In genomic region chr17:46009681-46010596, GRCh38 we compare ENCODE assay signal across 18 cellular contexts. TPM values are rescaled to one million over a fixed set of nuclear protein-coding genes. Genes with fewer than 3 reads are reported as not detected.
DNase-seq lines count a peak whose midpoint lies in the region; ATAC-seq, FAIRE-seq and TF ChIP-seq lines count a peak whose summit lies in the region.
"Had no signal": no experiment of that assay in that cellular context is flagged by ENCODE, and none has a peak within 500 bp of the region (broad histone marks: within the 10 kb centered on the region; RNA-seq: fewer than 3 reads in every experiment).

No MANE protein-coding gene starts in this region.

- H4K8ac ChIP-seq in trophoblast cell (ENCODE audit: low read depth, low read length) = no peak overlapping the region

- no peak overlapping the region for H2BK5ac ChIP-seq in trophoblast cell (ENCODE audit: low read depth, low read length, poor library complexity)

- H2AK5ac ChIP-seq in trophoblast cell (ENCODE audit: low read length) = no peak overlapping the region

- no peaks in the 10 kb centered on the region for H3K4me1 Mint-ChIP-seq in Calu3 (ENCODE audit: low read depth, unreplicated experiment)
- H3K4me1 Mint-ChIP-seq: activated naive CD4-positive, alpha-beta T cell treated with anti-CD3 and anti-CD28 coated beads, Interleukin-2, amount 50 U/mL, for 24 hours had no signal

- peaks cover 58% of the 10 kb centered on the region for H3K27me3 Mint-ChIP-seq in Calu3 (ENCODE audit: unreplicated experiment)
- H3K27me3 Mint-ChIP-seq: activated naive CD4-positive, alpha-beta T cell treated with anti-CD3 and anti-CD28 coated beads, Interleukin-2, amount 50 U/mL, for 24 hours had no signal

- no peak overlapping the region for H3K27ac ChIP-seq in trophoblast cell (ENCODE audit: low read depth, low read length)
- no peak overlapping the region for H3K27ac ChIP-seq in vagina
- H3K27ac ChIP-seq: body of pancreas, KMS-11 had no signal

- no peak overlapping the region for H3K9ac ChIP-seq in trophoblast cell (ENCODE audit: low read length)
- H3K9ac ChIP-seq: KMS-11 had no signal

- H4K12ac ChIP-seq in trophoblast cell (ENCODE audit: low read depth, low read length) = no peak overlapping the region

- FAIRE-seq in D721Med (lab: Jason Lieb, UNC) = no peak
- FAIRE-seq: GM19239 had no signal

- no peaks in the 10 kb centered on the region for H3K36me3 Mint-ChIP-seq in Calu3 (ENCODE audit: insufficient read depth, unreplicated experiment)
- H3K36me3 Mint-ChIP-seq: activated naive CD4-positive, alpha-beta T cell treated with anti-CD3 and anti-CD28 coated beads, Interleukin-2, amount 50 U/mL, for 24 hours had no signal

- DNase-seq in Calu3 (peak; percentile 19), LoVo (ENCODE audit: low spot score) (peak; percentile 48), astrocyte of the spinal cord (ENCODE audit: low read depth, low spot score) (peak; percentile 30), trophoblast cell (peak; percentile 95 to 96), epidermal melanocyte (ENCODE audit: insufficient read length, low spot score) (no peak), vagina (ENCODE audit: extremely low spot score in 2 of 2) (no peak), D721Med (ENCODE audit: insufficient read length, low spot score) (no peak)
- DNase-seq: activated CD4-positive, alpha-beta T cell treated with anti-CD3 and anti-CD28 coated beads, Interleukin-2, amount 50 U/mL, for 1 hour; body of pancreas; left cardiac atrium; NCI-H1694 had no signal

- no peak overlapping the region for H3K4me2 ChIP-seq in trophoblast cell (ENCODE audit: low read length)
- H3K4me2 ChIP-seq: KMS-11 had no signal

- H2AFZ ChIP-seq in trophoblast cell (ENCODE audit: insufficient read depth, low read length, poor library complexity) = no peak overlapping the region

- H3K9me3 Mint-ChIP-seq in Calu3 (ENCODE audit: low read depth, unreplicated experiment) = peaks cover 5% of the 10 kb centered on the region
- H3K9me3 Mint-ChIP-seq: activated naive CD4-positive, alpha-beta T cell treated with anti-CD3 and anti-CD28 coated beads, Interleukin-2, amount 50 U/mL, for 24 hours had no signal

- H3K4ac ChIP-seq in trophoblast cell (ENCODE audit: low read depth, low read length) = no peak overlapping the region

- H3K4me3 ChIP-seq in astrocyte of the spinal cord (ENCODE audit: low read depth, low read length) = no peak overlapping the region
- no peak overlapping the region for H3K4me3 ChIP-seq in trophoblast cell (ENCODE audit: low read depth, low read length)
- H3K4me3 ChIP-seq in vagina = no peak overlapping the region
- H3K4me3 ChIP-seq: body of pancreas had no signal

- no peak overlapping the region for H2BK120ac ChIP-seq in trophoblast cell (ENCODE audit: insufficient read depth, low read length, poor library complexity)

- H4K91ac ChIP-seq in trophoblast cell (ENCODE audit: low read depth, low read length) = no peak overlapping the region

- no peak overlapping the region for H3K27ac Mint-ChIP-seq in Calu3 (ENCODE audit: unreplicated experiment)
- H3K27ac Mint-ChIP-seq: activated naive CD4-positive, alpha-beta T cell treated with anti-CD3 and anti-CD28 coated beads, Interleukin-2, amount 50 U/mL, for 24 hours had no signal

- H3K4me1 ChIP-seq in trophoblast cell (ENCODE audit: control insufficient read depth in 1 of 2, insufficient read depth in 2 of 2, low read length in 2 of 2) (peaks cover 10 to 17% of the 10 kb centered on the region in 2 experiments), vagina (peaks cover 12% of the 10 kb centered on the region)

- TF ChIP-seq CTCF in Calu3 (IDR thresholded peaks at IDR 0.05; ENCODE audit: unreplicated experiment) (no peak), astrocyte of the spinal cord (IDR thresholded peaks at IDR 0.05; ENCODE audit: low read depth, low read length) (no peak), vagina (IDR thresholded peaks at IDR 0.05) (no peak), D721Med (IDR thresholded peaks at IDR 0.05; ENCODE audit: insufficient read depth, missing control alignments) (no peak)

- no peak overlapping the region for H2BK12ac ChIP-seq in trophoblast cell (ENCODE audit: low read length)

- CTCF ChIA-PET in Calu3 (lab: Charles Lee) = interaction anchor here (0.6 to 1.3 kb wide), 2 partner anchors 20 to 203 kb away, joined by 3 to 4 read pairs; no protein-coding TSS in a partner anchor

- H3K23ac ChIP-seq in trophoblast cell (ENCODE audit: low read length) = no peak overlapping the region

- no peak overlapping the region for H3K18ac ChIP-seq in trophoblast cell (ENCODE audit: low read length)

- peak overlapping the region; percentile 52 for H3K4me3 Mint-ChIP-seq in Calu3 (ENCODE audit: low read depth, unreplicated experiment)
- H3K4me3 Mint-ChIP-seq: activated naive CD4-positive, alpha-beta T cell treated with anti-CD3 and anti-CD28 coated beads, Interleukin-2, amount 50 U/mL, for 24 hours had no signal

- intact Hi-C loops in Calu3 (cut with micrococcal nuclease; ENCODE audit: unreplicated experiment) = loop anchor here (10.0 kb wide), 1 partner anchor 275 kb away; no protein-coding TSS in a partner anchor
- intact Hi-C loops in vagina (cut with DNase I) = no loop called here

- H3K36me3 ChIP-seq in trophoblast cell (ENCODE audit: control insufficient read depth in 1 of 2, insufficient read depth in 2 of 2, low read length in 2 of 2) (no peaks in the 10 kb centered on the region), vagina (no peaks in the 10 kb centered on the region)

- H3K27me3 ChIP-seq in trophoblast cell (ENCODE audit: insufficient read depth, low read length) (no peaks in the 10 kb centered on the region), vagina (no peaks in the 10 kb centered on the region)
- H3K27me3 ChIP-seq: body of pancreas had no signal

- no peak for ATAC-seq in GM19324 (IDR thresholded peaks at IDR 0.05; ENCODE audit: low FRiP score, unreplicated experiment)
- ATAC-seq: body of pancreas, left cardiac atrium had no signal

- H3K9me3 ChIP-seq in trophoblast cell (ENCODE audit: insufficient read depth, low read depth, low read length) (no peaks in the 10 kb centered on the region), vagina (no peaks in the 10 kb centered on the region)
- H3K9me3 ChIP-seq: body of pancreas had no signal

- no CpG with 5 or more reads among the region's 33 CpGs for WGBS in trophoblast cell (ENCODE audit: extremely low coverage, insufficient coverage, insufficient read length)

- BruUV-seq in Calu3 (replicated peaks; lab: Mats Ljungman, UMichigan) = no TSS peak

- H3K14ac ChIP-seq in trophoblast cell (ENCODE audit: low read length) = no peak overlapping the region

- no peaks in the 10 kb centered on the region for H3K79me1 ChIP-seq in trophoblast cell (ENCODE audit: low read length)

- in situ Hi-C loops in astrocyte of the spinal cord (cut with HindIII; ENCODE audit: low sequenced_read_pairs) = no loop called here

- TF ChIP-seq POLR2A in vagina (IDR thresholded peaks at IDR 0.05) = no peak

- H3K79me2 ChIP-seq in trophoblast cell (ENCODE audit: control insufficient read depth, insufficient read depth, low read length, poor library complexity) = no peaks in the 10 kb centered on the region

RNA-seq across cellular contexts. Expression of gene STH, which starts 10.9 kb away (rescaled TPM):
- total RNA-seq in Calu3 (2022) (not detected in 2 replicates), vagina (not detected)
- not detected in 2 replicates for polyA plus RNA-seq in trophoblast cell (2013)
- total RNA-seq: body of pancreas, dermis microvascular lymphatic vessel endothelial cell, left cardiac atrium, mononuclear cell had no signal
- polyA plus RNA-seq: BJ had no signal

Comparison
In these comparisons a context has a peak if more than half of its experiments do, and no peak if none do; other contexts are left out.
1. DNase-seq: peak in Calu3 (single experiment), LoVo (single experiment), astrocyte of the spinal cord (single experiment) and trophoblast cell (2 of 2); none in epidermal melanocyte (single experiment), vagina (0 of 2) and D721Med (single experiment).